In the genomic region with DNA sequence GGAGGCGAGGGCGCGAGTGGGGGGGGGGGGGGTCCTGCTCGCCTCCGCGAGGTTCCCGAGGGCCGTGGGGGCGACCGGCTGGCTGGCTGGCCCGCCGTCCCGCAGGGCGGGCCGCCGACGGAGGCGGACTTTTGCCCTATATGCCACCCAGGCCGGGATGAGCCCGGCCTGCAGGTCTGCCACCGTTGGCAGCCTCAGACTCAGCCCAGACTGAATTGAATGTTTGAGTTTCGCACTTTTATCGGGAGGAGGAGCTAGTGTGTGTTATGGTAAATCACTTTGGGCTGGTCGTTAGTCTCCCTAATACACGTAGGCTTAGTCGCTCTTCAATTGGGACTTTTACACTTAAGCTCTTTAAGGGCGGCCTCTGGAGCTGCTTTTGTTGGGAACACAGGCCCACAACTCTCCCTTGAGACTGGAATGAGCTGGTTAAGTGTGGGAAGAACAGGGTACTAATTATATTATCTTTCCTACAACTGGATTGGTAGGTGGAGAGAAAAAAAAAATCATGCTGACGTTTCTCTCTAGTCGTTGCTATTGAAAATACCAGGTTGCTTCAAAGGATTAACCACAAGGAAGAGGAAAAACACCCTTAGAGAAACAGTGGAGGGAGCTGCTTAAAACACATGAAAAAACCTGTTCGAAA, we compare ENCODE assay signal across 8 cellular contexts. TPM values are rescaled to one million over a fixed set of nuclear protein-coding genes. Genes with fewer than 3 reads are reported as not detected.
DNase-seq lines count a peak whose midpoint lies in the region; ATAC-seq, FAIRE-seq and TF ChIP-seq lines count a peak whose summit lies in the region.

No MANE protein-coding gene starts in this region.

- peak; percentile 73 for FAIRE-seq in GM12892 (lab: Jason Lieb, UNC)

- peaks cover 6% of the 10 kb centered on the region; the same call in 1 of the 2 replicates for H3K36me3 ChIP-seq in SU-DHL-6 (ENCODE audit: low read length)
- peaks cover 16% of the 10 kb centered on the region for H3K36me3 ChIP-seq in lower lobe of right lung
- H3K36me3 ChIP-seq in thyroid gland = peaks cover 18 to 25% of the 10 kb centered on the region in 2 donors

- no peak for TF ChIP-seq CTCF in SU-DHL-6 (IDR thresholded peaks at IDR 0.05; ENCODE audit: insufficient read depth, low read length, poor library complexity, severe bottlenecking)
- TF ChIP-seq CTCF in lower lobe of right lung (IDR thresholded peaks at IDR 0.05) = no peak
- TF ChIP-seq CTCF in thyroid gland (IDR thresholded peaks at IDR 0.05) = no peak

- 7% methylated on average over 23 of the region's 30 CpGs for WGBS in thyroid gland, 2 donors

- H2AFZ ChIP-seq in SU-DHL-6 (ENCODE audit: low read depth, low read length, severe bottlenecking) = peak overlapping the region; percentile 10

- peaks cover 30% of the 10 kb centered on the region for H3F3A ChIP-seq in SU-DHL-6 (ENCODE audit: insufficient read depth)

- no peaks in the 10 kb centered on the region for H4K20me1 ChIP-seq in SU-DHL-6 (ENCODE audit: low read depth, low read length)

- H3K9me2 ChIP-seq in SU-DHL-6 (replicated peaks; ENCODE audit: insufficient read depth, low read length) = no peaks in the 10 kb centered on the region

- H3K27ac ChIP-seq in SU-DHL-6 (ENCODE audit: low read depth, low read length) (peak overlapping the region; percentile 85), lower lobe of right lung (peak overlapping the region; percentile 94), thyroid gland (peak overlapping the region; percentile 99 to 100 (median 100))

- peaks cover 21% of the 10 kb centered on the region for H3K79me2 ChIP-seq in SU-DHL-6 (ENCODE audit: insufficient read depth, low read length)

- peak overlapping the region; percentile 92 for H3K4me2 ChIP-seq in SU-DHL-6 (ENCODE audit: low read depth, low read length, poor library complexity, severe bottlenecking)

- H3K4me1 ChIP-seq in lower lobe of right lung = peaks cover 43% of the 10 kb centered on the region
- H3K4me1 ChIP-seq in thyroid gland = peaks cover 33 to 37% of the 10 kb centered on the region in 2 donors

- DNase-seq in A172 (ENCODE audit: low spot score) (peak; percentile 91), GM12892 (ENCODE audit: insufficient read length) (no peak), NCI-H146 (lab: John Stamatoyannopoulos, UW) (peak; percentile 86), dermis blood vessel endothelial cell (peak; percentile 93), lower lobe of right lung (no peak), thyroid gland (no peak)

- TF ChIP-seq POLR2A in GM12892 (IDR thresholded peaks at IDR 0.05; ENCODE audit: low read depth, low read length) (no peak), thyroid gland (IDR thresholded peaks at IDR 0.05) (peak in 1 of 2 donors; percentile 30)

- H3K4me3 ChIP-seq in SU-DHL-6 (ENCODE audit: insufficient read depth, low read length, poor library complexity, severe bottlenecking) = peak overlapping the region; percentile 61
- peak overlapping the region; percentile 60 for H3K4me3 ChIP-seq in lower lobe of right lung
- H3K4me3 ChIP-seq in thyroid gland (replicated peaks in 1 of 3) = peak overlapping the region in 1 of 3 donors; percentile 45

- H3K9ac ChIP-seq in SU-DHL-6 (ENCODE audit: low read length) = peak overlapping the region; percentile 64

- no peaks in the 10 kb centered on the region for H3K27me3 ChIP-seq in SU-DHL-6 (ENCODE audit: low read length)
- H3K27me3 ChIP-seq in lower lobe of right lung (ENCODE audit: low read depth) = no peaks in the 10 kb centered on the region
- H3K27me3 ChIP-seq in thyroid gland = no peaks in the 10 kb centered on the region

- intact Hi-C loops in lower lobe of right lung (cut with DNase I) (loop anchor here (5.0 kb wide), 1 partner anchor 111 kb away; no protein-coding TSS in a partner anchor), thyroid gland (cut with DNase I) (loop anchor here (5.0 to 10.0 kb wide), 2 partner anchors 374 to 471 kb away; no protein-coding TSS in a partner anchor)

- H3K9me3 ChIP-seq in SU-DHL-6 (ENCODE audit: insufficient read depth, low read length) (no peaks in the 10 kb centered on the region), lower lobe of right lung (no peaks in the 10 kb centered on the region), thyroid gland (no peaks in the 10 kb centered on the region)

- peak; percentile 17 for ATAC-seq in HG02885 (IDR thresholded peaks at IDR 0.05; ENCODE audit: poor library complexity, unreplicated experiment)
- peak; percentile 56 to 60 for ATAC-seq in lower lobe of right lung

RNA-seq across cellular contexts. Expression of a gene that starts 1.3 kb away (rescaled TPM):
- total RNA-seq in A172 (2014; rRNA removed; shearing (Covaris generic)) = 50.8 and 51.3 TPM in 2 replicates
- polyA plus RNA-seq in GM12892 (2012; ENCODE audit: missing spikeins) = 63.2 TPM
- total RNA-seq in dermis blood vessel endothelial cell = 104 and 115 TPM in 2 replicates
- total RNA-seq in lower lobe of right lung = 154 TPM
- total RNA-seq in thyroid gland = 100 to 1,000 TPM; 106 to 125 (median 115) TPM

Comparison
In these comparisons a context has a peak if more than half of its experiments do, and no peak if none do; other contexts are left out.
1. DNase-seq: peak in A172 (single experiment), NCI-H146 (single experiment) and dermis blood vessel endothelial cell (single experiment); none in GM12892 (single experiment), lower lobe of right lung (single experiment) and thyroid gland (0 of 2).
2. Peak in every context shown above with its lines, with median percentiles within 50 percentile points of each other: H3K27ac ChIP-seq.